In the genomic region with DNA sequence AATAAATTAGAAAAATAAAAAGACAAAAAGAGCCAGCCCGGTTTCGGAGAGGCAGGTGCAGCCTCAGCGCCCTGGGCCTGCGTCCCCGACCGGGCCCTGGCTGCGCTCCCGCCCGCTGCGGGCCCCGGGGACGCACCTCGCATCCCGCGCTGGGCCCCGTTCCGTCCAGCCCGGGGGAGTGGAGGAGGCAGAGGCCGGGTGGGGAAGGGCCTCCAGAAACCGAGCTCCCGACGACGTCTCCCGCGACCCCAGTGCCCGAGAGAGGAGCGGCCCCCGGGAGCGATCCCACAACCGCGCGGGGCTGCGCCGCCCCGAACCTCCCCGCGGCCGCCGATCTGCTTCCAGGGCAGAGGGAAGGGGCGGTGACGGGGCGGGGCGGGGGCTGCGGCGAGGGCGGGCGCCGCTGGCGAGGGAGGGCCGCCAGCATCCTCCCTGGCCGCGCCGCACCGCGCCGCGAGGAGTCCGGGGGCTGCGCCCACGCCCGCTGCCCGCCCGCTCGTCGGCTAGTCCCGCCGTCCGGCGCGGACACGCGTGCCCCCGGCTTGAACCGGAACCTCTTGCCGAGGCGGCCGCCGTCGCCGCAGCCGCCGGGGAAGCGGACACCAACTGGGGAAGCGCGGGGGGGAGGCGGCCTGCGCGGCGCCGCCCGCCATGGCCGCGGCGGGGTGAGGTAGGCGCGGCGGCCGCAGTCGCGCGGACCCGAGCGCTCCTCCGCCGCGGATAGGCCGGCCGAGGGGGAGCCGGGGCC, we compare ENCODE assay signal across 8 cellular contexts. TPM values are rescaled to one million over a fixed set of nuclear protein-coding genes. Genes with fewer than 3 reads are reported as not detected.
DNase-seq lines count a peak whose midpoint lies in the region; TF ChIP-seq lines count a peak whose summit lies in the region.

A gene (plus strand): TSS at position 426 of the 748 bp plus-strand sequence. CDS start 545 bp downstream, outside the sequence.

- peaks cover 44% of the 10 kb centered on the region for H4K20me1 ChIP-seq in smooth muscle cell (ENCODE audit: low read depth)

- H3K36me3 ChIP-seq in WERI-Rb-1 (peaks cover 4% of the 10 kb centered on the region; the same call in 1 of the 2 replicates), breast epithelium (no peaks in the 10 kb centered on the region), smooth muscle cell (ENCODE audit: low read depth) (no peaks in the 10 kb centered on the region)

- under 1% methylated on average over 56 of the region's 109 CpGs for WGBS in smooth muscle cell (ENCODE audit: low lambda C conversion rate)

- H3K9me3 ChIP-seq in WERI-Rb-1 (ENCODE audit: severe bottlenecking) (no peaks in the 10 kb centered on the region), breast epithelium (no peaks in the 10 kb centered on the region), smooth muscle cell (replicated peaks; ENCODE audit: low read depth) (no peaks in the 10 kb centered on the region)

- TF ChIP-seq CTCF in GM13976 (IDR thresholded peaks at IDR 0.05; ENCODE audit: borderline replicate concordance, control extremely low read depth, extremely low read depth, insufficient read depth, missing control alignments) (no peak), WERI-Rb-1 (IDR thresholded peaks at IDR 0.05; ENCODE audit: low read depth, low read length) (no peak), breast epithelium (IDR thresholded peaks at IDR 0.05) (no peak), smooth muscle cell (IDR thresholded peaks at IDR 0.05; ENCODE audit: borderline replicate concordance, insufficient read depth, poor library complexity, severe bottlenecking) (no peak)

- peak within 1 kb of the TSS; percentile 90 to 92 (median 90) for H3K4me3 Mint-ChIP-seq in immature natural killer cell

- in situ Hi-C loops in GM13976 (cut with MboI; ENCODE audit: low sequenced_read_pairs, unreplicated experiment): no loop called here

- no peaks in the 10 kb centered on the region for H3K36me3 Mint-ChIP-seq in immature natural killer cell

- peaks cover 9% of the 10 kb centered on the region for H3F3A ChIP-seq in smooth muscle cell (ENCODE audit: low read depth)

- H3K27me3 ChIP-seq in WERI-Rb-1 (ENCODE audit: insufficient read depth, low read depth, severe bottlenecking) (no peaks in the 10 kb centered on the region), breast epithelium (no peaks in the 10 kb centered on the region), smooth muscle cell (ENCODE audit: low read depth) (no peaks in the 10 kb centered on the region)

- peak within 1 kb of the TSS; percentile 78 for H3K9ac ChIP-seq in smooth muscle cell (ENCODE audit: low read depth)

- H2AFZ ChIP-seq in smooth muscle cell (ENCODE audit: low read depth): peak within 1 kb of the TSS; percentile 59

- peak within 1 kb of the TSS; percentile 98 for H3K4me2 ChIP-seq in smooth muscle cell

- H3K27ac Mint-ChIP-seq in immature natural killer cell: peak within 1 kb of the TSS; percentile 81 to 92 (median 90)

- peaks cover 57 to 79% of the 10 kb centered on the region in 2 donors for H3K4me1 Mint-ChIP-seq in immature natural killer cell

- H3K4me1 ChIP-seq in breast epithelium (peaks cover 0 to 13% of the 10 kb centered on the region in 2 donors), smooth muscle cell (ENCODE audit: low read depth) (peaks cover 17% of the 10 kb centered on the region)

- CTCF ChIA-PET in HEK293T (lab: Yijun Ruan, JAX): no interaction called here

- peak within 1 kb of the TSS; percentile 94 for H3K27ac ChIP-seq in WERI-Rb-1
- peak within 1 kb of the TSS; percentile 79 to 88 for H3K27ac ChIP-seq in breast epithelium
- H3K27ac ChIP-seq in smooth muscle cell (ENCODE audit: low read depth): peak within 1 kb of the TSS; percentile 59

- peaks cover 3 to 9% (median 4%) of the 10 kb centered on the region in 3 donors for H3K27me3 Mint-ChIP-seq in immature natural killer cell (ENCODE audit: low read depth in 3 of 3)

- POLR2A ChIA-PET in HEK293T (lab: Yijun Ruan, JAX): no interaction called here

- no peak for TF ChIP-seq POLR2A in breast epithelium (IDR thresholded peaks at IDR 0.05)

- peaks cover 74% of the 10 kb centered on the region for H3K79me2 ChIP-seq in smooth muscle cell (ENCODE audit: low read depth)

- intact Hi-C loops in breast epithelium (cut with DNase I; ENCODE audit: low total_unique reads): no loop called here

- DNase-seq in GM13976 (ENCODE audit: low spot score): peak; percentile 89
- DNase-seq in HEK293T (ENCODE audit: extremely low spot score): peak; percentile 68
- peak; percentile 67 for DNase-seq in NAMALWA (ENCODE audit: low spot score)
- peak; percentile 67 for DNase-seq in WERI-Rb-1
- DNase-seq in breast epithelium (ENCODE audit: low spot score in 2 of 2): peak; percentile 41 to 74
- DNase-seq in immature natural killer cell: peak; percentile 74 to 78 (median 77)
- peak; percentile 34 for DNase-seq in smooth muscle cell (lab: John Stamatoyannopoulos, UW; ENCODE audit: unreplicated experiment)
- DNase-seq in DMS153 (lab: John Stamatoyannopoulos, UW): no peak

- H3K9me3 Mint-ChIP-seq in immature natural killer cell: no peaks in the 10 kb centered on the region

- H3K4me3 ChIP-seq in WERI-Rb-1 (ENCODE audit: low read depth, low read length): peak within 1 kb of the TSS; percentile 86
- peak within 1 kb of the TSS; percentile 76 to 99 (median 79) for H3K4me3 ChIP-seq in breast epithelium
- peak within 1 kb of the TSS; percentile 94 for H3K4me3 ChIP-seq in smooth muscle cell

TF ChIP-seq in HEK293T, 16 proteins besides CTCF, POLR2A, EP300 and RAD21:
- TF ChIP-seq NFRKB (IDR thresholded peaks at IDR 0.05) (no peak), FOXK2 (IDR thresholded peaks at IDR 0.05) (no peak), ELF4 (IDR thresholded peaks at IDR 0.05) (no peak), CTBP1 (IDR thresholded peaks at IDR 0.05; ENCODE audit: borderline replicate concordance) (no peak), SP1 (IDR thresholded peaks at IDR 0.05) (no peak), ARNT (IDR thresholded peaks at IDR 0.05) (no peak), BHLHE40 (IDR thresholded peaks at IDR 0.05; ENCODE audit: borderline replicate concordance) (no peak), HDGF (IDR thresholded peaks at IDR 0.05; ENCODE audit: borderline replicate concordance) (no peak)

RNA-seq across cellular contexts. Expression of the gene that starts here (rescaled TPM):
- total RNA-seq in breast epithelium (10 to 100 TPM; 28.7 to 41.0 (median 36.1) TPM), smooth muscle cell (46.9 and 56.3 TPM in 2 replicates)
- polyA plus RNA-seq in immature natural killer cell (10 to 100 TPM in 2 of 3 donors, 1 to 10 TPM in 1; 7.8 to 13.2 (median 12.4) TPM), smooth muscle cell (53.1 and 57.5 TPM in 2 replicates)
